ENCODE assay signal across 27 cellular contexts in genomic region chr14:19874842-19875241, GRCh38. TPM values are rescaled to one million over a fixed set of nuclear protein-coding genes. Genes with fewer than 3 reads are reported as not detected.
"Had no signal": no experiment of that assay in that cellular context is flagged by ENCODE, and none has a peak within 500 bp of the region (broad histone marks: within the 10 kb centered on the region; RNA-seq: fewer than 3 reads in every experiment).

A gene with protein sequence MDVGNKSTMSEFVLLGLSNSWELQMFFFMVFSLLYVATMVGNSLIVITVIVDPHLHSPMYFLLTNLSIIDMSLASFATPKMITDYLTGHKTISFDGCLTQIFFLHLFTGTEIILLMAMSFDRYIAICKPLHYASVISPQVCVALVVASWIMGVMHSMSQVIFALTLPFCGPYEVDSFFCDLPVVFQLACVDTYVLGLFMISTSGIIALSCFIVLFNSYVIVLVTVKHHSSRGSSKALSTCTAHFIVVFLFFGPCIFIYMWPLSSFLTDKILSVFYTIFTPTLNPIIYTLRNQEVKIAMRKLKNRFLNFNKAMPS (plus strand): TSS chr14:19875142. CDS start chr14:19876268, 1,126 bp downstream.

- ATAC-seq: stimulated activated effector memory CD8-positive, alpha-beta T cell treated with anti-CD3 and anti-CD28 coated beads, Interleukin-12 subunit alpha, Interleukin-12 subunit beta, amount 100 ng/mL, for 72 hours; stimulated activated memory B cell treated with anti-CD40 and anti-IgM and Interleukin-4, amounts not matched to agents 10 μg/mL and 1 μg/mL and 100 μg/mL, for 72 hours; stimulated activated naive B cell treated with anti-CD40 and anti-IgM and Interleukin-4, amounts not matched to agents 10 μg/mL and 1 μg/mL and 100 μg/mL, for 72 hours; stimulated activated naive CD8-positive, alpha-beta T cell treated with anti-CD3 and anti-CD28 coated beads, Interleukin-15, amount 100 ng/mL, for 72 hours; stimulated activated naive CD8-positive, alpha-beta T cell treated with anti-CD3 and anti-CD28 coated beads, Interleukin-15, Interleukin-2, amounts not matched to agents 100 U/mL and 50 U/mL, for 24 hours; upper lobe of right lung had no signal

- DNase-seq: stimulated activated CD4-positive, alpha-beta T cell treated with anti-CD3 and anti-CD28 coated beads, Interleukin-2, amount 100 ng/mL, for 48 hours; stimulated activated CD4-positive, alpha-beta T cell treated with anti-CD3 and anti-CD28 coated beads, Interleukin-4, amount 100 ng/mL, for 1 hour; stimulated activated CD4-positive, alpha-beta T cell treated with anti-CD3 and anti-CD28 coated beads, Interleukin-4, amount 100 ng/mL, for 24 hours; stimulated activated CD4-positive, alpha-beta T cell treated with anti-CD3 and anti-CD28 coated beads, Interleukin-4, amount 100 ng/mL, for 4 hours; stimulated activated CD8-positive, alpha-beta memory T cell treated with anti-CD3 and anti-CD28 coated beads, Interleukin-4, amount 100 ng/mL, for 48 hours; stimulated activated naive B cell treated with anti-CD40 and anti-IgM and Interleukin-4, amounts not matched to agents 10 μg/mL and 1 μg/mL and 100 μg/mL, for 72 hours; stimulated activated naive CD4-positive, alpha-beta T cell; stimulated activated naive CD4-positive, alpha-beta T cell treated with Interleukin-2 at 50 U/mL for 16 hours; stimulated activated naive CD8-positive, alpha-beta T cell treated with anti-CD3 and anti-CD28 coated beads, Interleukin-15, amount 100 ng/mL, for 72 hours; stimulated activated naive CD8-positive, alpha-beta T cell treated with anti-CD3 and anti-CD28 coated beads, Interleukin-15, Interleukin-2, amounts not matched to agents 100 U/mL and 50 U/mL, for 24 hours; stomach; substantia nigra; testis; thyroid gland; tibial artery; transverse colon; upper lobe of left lung; upper lobe of right lung; uterus had no signal

- H3K9me3 ChIP-seq: stomach, testis, thoracic aorta, thyroid gland, tibial artery, transverse colon, upper lobe of left lung, upper lobe of right lung, uterus, vagina had no signal

- H3K4me3 ChIP-seq: stomach, suprapubic skin, testis, thoracic aorta, thyroid gland, tibial artery, tibial nerve, transverse colon, upper lobe of left lung, upper lobe of right lung, uterus, vagina had no signal

- H3K4me1 ChIP-seq: stomach, suprapubic skin, testis, thyroid gland, tibial nerve, transverse colon, upper lobe of left lung, upper lobe of right lung, uterus, vagina had no signal

- H3K27ac ChIP-seq: stomach, suprapubic skin, testis, thoracic aorta, thyroid gland, tibial artery, tibial nerve, transverse colon, upper lobe of left lung, upper lobe of right lung, uterus, vagina had no signal

- FAIRE-seq: urothelium cell line had no signal

RNA-seq across cellular contexts. Expression of the gene that starts here (rescaled TPM):
- polyA plus RNA-seq: stomach, urinary bladder had no signal
